ENCODE assay signal across 3 cellular contexts in the genomic region with DNA sequence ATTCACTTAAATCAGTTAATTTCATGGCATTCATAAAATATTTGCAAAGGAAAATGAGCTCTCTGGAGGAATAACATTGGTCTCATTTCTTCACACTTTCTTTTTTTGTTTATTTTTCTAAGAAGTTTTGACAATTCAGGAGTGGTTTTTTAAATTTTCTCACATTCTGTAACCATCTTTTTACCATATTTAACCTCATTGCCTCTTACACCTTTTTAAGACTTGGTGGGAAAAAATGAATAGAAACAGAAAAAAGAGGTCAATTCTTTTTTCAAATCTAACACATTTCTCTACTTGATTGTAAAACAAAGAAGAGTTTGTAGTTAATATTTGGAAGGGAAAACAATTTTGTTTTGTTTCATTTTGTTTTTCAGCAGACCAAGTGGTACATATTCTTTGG.
"Had no signal": no experiment of that assay in that cellular context is flagged by ENCODE, and none has a peak within 500 bp of the region (broad histone marks: within the 10 kb centered on the region; RNA-seq: fewer than 3 reads in every experiment).

No MANE protein-coding gene starts in this region.

- ATAC-seq: GM12878 had no signal

- DNase-seq: GDM1, GF-D8 had no signal
